17 cellular contexts compared by ENCODE assay signal in the genomic region with DNA sequence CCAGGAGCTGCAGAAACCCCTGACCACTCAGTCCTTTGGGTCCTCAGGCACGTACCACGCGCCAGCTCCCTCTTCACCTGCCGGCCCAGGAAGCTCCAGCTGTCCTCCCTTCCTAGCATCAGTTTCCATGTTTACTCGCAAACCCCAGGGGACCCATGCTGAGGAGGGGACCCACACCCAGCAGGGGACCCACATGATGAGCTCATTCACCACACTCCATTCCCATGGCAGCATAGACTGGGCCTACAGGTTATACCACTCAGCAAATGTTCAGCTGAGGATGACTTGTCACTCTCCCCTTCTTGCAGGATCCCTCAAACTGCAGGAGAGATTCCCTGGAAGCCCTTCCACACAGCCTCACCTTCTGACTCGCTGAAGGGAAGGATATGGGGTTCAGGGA.
"Had no signal": no experiment of that assay in that cellular context is flagged by ENCODE, and none has a peak within 500 bp of the region (broad histone marks: within the 10 kb centered on the region; RNA-seq: fewer than 3 reads in every experiment).

No MANE protein-coding gene starts in this region.

- H3K27ac Mint-ChIP-seq: activated naive CD4-positive, alpha-beta T cell treated with anti-CD3 and anti-CD28 coated beads, Interleukin-2, amount 50 U/mL, for 72 hours; activated T-cell treated with anti-CD3 and anti-CD28 coated beads, Interleukin-2, amount 50 U/mL, for 24 hours had no signal

- H3K27ac ChIP-seq: brain microvascular endothelial cell, ovary, stomach, thoracic aorta had no signal

- H3K4me3 Mint-ChIP-seq: activated T-cell treated with anti-CD3 and anti-CD28 coated beads, Interleukin-2, amount 50 U/mL, for 24 hours; nephron progenitor cell had no signal

- DNase-seq: activated CD4-positive, alpha-beta T cell treated with anti-CD3 and anti-CD28 coated beads, Interleukin-2, amount 50 U/mL, for 4 hours; activated CD4-positive, CD25-positive, alpha-beta regulatory T cell treated with anti-CD3 and anti-CD28 coated beads, Interleukin-2, amount 50 U/mL, for 72 hours; activated effector memory CD4-positive, alpha-beta T cell treated with anti-CD3 and anti-CD28 coated beads, Interleukin-2, amount 50 U/mL, for 16 hours; activated T-cell treated with anti-CD3 and anti-CD28 coated beads, Interleukin-2, amount 50 U/mL, for 24 hours; amygdala; brain microvascular endothelial cell; dermis blood vessel endothelial cell; hippocampal formation; nephron progenitor cell; ovary; retina; stimulated activated CD4-positive, alpha-beta T cell treated with anti-CD3 and anti-CD28 coated beads, Interleukin-15, amount 100 ng/mL, for 24 hours; stimulated activated CD4-positive, alpha-beta T cell treated with anti-CD3 and anti-CD28 coated beads, Interleukin-4, amount 100 ng/mL, for 24 hours; stomach had no signal

- H3K9me3 Mint-ChIP-seq: activated naive CD4-positive, alpha-beta T cell treated with anti-CD3 and anti-CD28 coated beads, Interleukin-2, amount 50 U/mL, for 72 hours; activated T-cell treated with anti-CD3 and anti-CD28 coated beads, Interleukin-2, amount 50 U/mL, for 24 hours had no signal

- H3K36me3 Mint-ChIP-seq: activated naive CD4-positive, alpha-beta T cell treated with anti-CD3 and anti-CD28 coated beads, Interleukin-2, amount 50 U/mL, for 72 hours had no signal

- ATAC-seq: activated naive CD4-positive, alpha-beta T cell treated with anti-CD3 and anti-CD28 coated beads, Interleukin-2, amount 50 U/mL, for 72 hours; esophagus mucosa had no signal
